36 cellular contexts compared by ENCODE assay signal in genomic region chr21:14744368-14744767, GRCh38.
"Had no signal": no experiment of that assay in that cellular context is flagged by ENCODE, and none has a peak within 500 bp of the region (broad histone marks: within the 10 kb centered on the region; RNA-seq: fewer than 3 reads in every experiment).

No MANE protein-coding gene starts in this region.

- H3K4me1 Mint-ChIP-seq: activated B cell treated with CpG ODN at 0.5 μM for 24 hours; activated naive CD4-positive, alpha-beta T cell treated with anti-CD3 and anti-CD28 coated beads, Interleukin-2, amount 10 ng/mL, durations not matched to agents 7 days and 5 days; activated naive CD4-positive, alpha-beta T cell treated with anti-CD3 and anti-CD28 coated beads, Interleukin-2, amount 50 U/mL, for 24 hours; activated naive CD8-positive, alpha-beta T cell treated with anti-CD3 and anti-CD28 coated beads, Interleukin-2, amount 50 U/mL, for 24 hours; brain had no signal

- H3K9me3 Mint-ChIP-seq: activated naive CD8-positive, alpha-beta T cell treated with anti-CD3 and anti-CD28 coated beads, Interleukin-2, amount 50 U/mL, for 24 hours; activated T-cell treated with anti-CD3 and anti-CD28 coated beads, Interleukin-2, amount 50 U/mL, for 24 hours had no signal

- DNase-seq: activated B cell treated with CpG ODN at 0.5 μM for 24 hours; activated CD4-positive, alpha-beta memory T cell treated with anti-CD3 and anti-CD28 coated beads, Interleukin-2, amount 10 ng/mL, durations not matched to agents 7 days and 5 days; activated CD4-positive, alpha-beta T cell treated with anti-CD3 and anti-CD28 coated beads for 4 hours; activated CD4-positive, alpha-beta T cell treated with anti-CD3 and anti-CD28 coated beads, Interleukin-2, amount 10 ng/mL, durations not matched to agents 24 days and 14 days; activated CD4-positive, alpha-beta T cell treated with anti-CD3 and anti-CD28 coated beads, Interleukin-2, amount 50 U/mL, for 1 hour; activated CD4-positive, alpha-beta T cell treated with anti-CD3 and anti-CD28 coated beads, Interleukin-2, amount 50 U/mL, for 48 hours; activated CD4-positive, CD25-positive, alpha-beta regulatory T cell treated with anti-CD3 and anti-CD28 coated beads, Interleukin-2, amount 50 U/mL, for 72 hours; activated CD8-positive, alpha-beta memory T cell treated with anti-CD3 and anti-CD28 coated beads for 24 hours; activated CD8-positive, alpha-beta memory T cell treated with anti-CD3 and anti-CD28 coated beads, Interleukin-2, amount 10 ng/mL, durations not matched to agents 7 days and 5 days; activated CD8-positive, alpha-beta memory T cell treated with anti-CD3 and anti-CD28 coated beads, Interleukin-2, amount 50 U/mL, for 48 hours; activated CD8-positive, alpha-beta T cell treated with anti-CD3 and anti-CD28 coated beads, Interleukin-2, amount 10 ng/mL, durations not matched to agents 7 days and 5 days; activated effector memory CD4-positive, alpha-beta T cell treated with Interleukin-2 at 50 U/mL for 16 hours; activated gamma-delta T cell; activated naive CD4-positive, alpha-beta T cell treated with anti-CD3 and anti-CD28 coated beads, Interleukin-2, amount 10 ng/mL, durations not matched to agents 7 days and 5 days; activated naive CD4-positive, alpha-beta T cell treated with Interleukin-2 at 50 U/mL for 16 hours; activated naive CD8-positive, alpha-beta T cell treated with anti-CD3 and anti-CD28 coated beads, Interleukin-2, amount 10 ng/mL, durations not matched to agents 7 days and 5 days; activated naive CD8-positive, alpha-beta T cell treated with anti-CD3 and anti-CD28 coated beads, Interleukin-2, amount 50 U/mL, for 24 hours; activated T-cell treated with anti-CD3 and anti-CD28 coated beads, Interleukin-2, amount 50 U/mL, for 24 hours; activated T-cell treated with anti-CD3 and anti-CD28 coated beads, Interleukin-2, amount 50 U/mL, for 48 hours; amygdala; anterior cingulate cortex; caudate nucleus; T-helper 1 cell; T-helper 2 cell; T-helper 9 cell had no signal

- FAIRE-seq: bronchial epithelial cell, TTC549 had no signal

- H3K36me3 ChIP-seq: ascending aorta, cardiac muscle cell had no signal

- H3K27me3 ChIP-seq: ascending aorta, cardiac muscle cell had no signal

- H3K27me3 Mint-ChIP-seq: activated B cell treated with CpG ODN at 0.5 μM for 24 hours; activated naive CD4-positive, alpha-beta T cell treated with anti-CD3 and anti-CD28 coated beads, Interleukin-2, amount 10 ng/mL, durations not matched to agents 7 days and 5 days; activated naive CD8-positive, alpha-beta T cell; activated T-cell treated with anti-CD3 and anti-CD28 coated beads, Interleukin-2, amount 50 U/mL, for 24 hours; brain had no signal

- ATAC-seq: activated CD8-positive, alpha-beta memory T cell treated with anti-CD3 and anti-CD28 coated beads, Interleukin-2, amount 10 ng/mL, durations not matched to agents 7 days and 5 days; activated CD8-positive, alpha-beta T cell treated with anti-CD3 and anti-CD28 coated beads, Interleukin-2, amount 10 ng/mL, durations not matched to agents 7 days and 5 days; activated naive CD8-positive, alpha-beta T cell treated with anti-CD3 and anti-CD28 coated beads, Interleukin-2, amount 50 U/mL, for 24 hours had no signal

- H3K36me3 Mint-ChIP-seq: activated naive CD8-positive, alpha-beta T cell; brain had no signal

- H3K4me1 ChIP-seq: ascending aorta had no signal

- H3K4me3 ChIP-seq: ascending aorta, cardiac muscle cell had no signal

- H3K9me3 ChIP-seq: ascending aorta had no signal

- H3K27ac Mint-ChIP-seq: activated B cell treated with CpG ODN at 0.5 μM for 24 hours; activated CD4-positive, alpha-beta memory T cell treated with anti-CD3 and anti-CD28 coated beads, Interleukin-2, amount 10 ng/mL, durations not matched to agents 7 days and 5 days; activated CD4-positive, alpha-beta T cell treated with anti-CD3 and anti-CD28 coated beads, Interleukin-2, amount 10 ng/mL, durations not matched to agents 24 days and 14 days; activated CD8-positive, alpha-beta memory T cell treated with anti-CD3 and anti-CD28 coated beads, Interleukin-2, amount 10 ng/mL, durations not matched to agents 7 days and 5 days; activated CD8-positive, alpha-beta T cell treated with anti-CD3 and anti-CD28 coated beads, Interleukin-2, amount 10 ng/mL, durations not matched to agents 7 days and 5 days; activated naive CD4-positive, alpha-beta T cell treated with anti-CD3 and anti-CD28 coated beads, Interleukin-2, amount 10 ng/mL, durations not matched to agents 7 days and 5 days; activated naive CD4-positive, alpha-beta T cell treated with anti-CD3 and anti-CD28 coated beads, Interleukin-2, amount 50 U/mL, for 24 hours; activated naive CD8-positive, alpha-beta T cell; activated naive CD8-positive, alpha-beta T cell treated with anti-CD3 and anti-CD28 coated beads, Interleukin-2, amount 10 ng/mL, durations not matched to agents 7 days and 5 days; activated naive CD8-positive, alpha-beta T cell treated with anti-CD3 and anti-CD28 coated beads, Interleukin-2, amount 50 U/mL, for 24 hours; activated T-cell treated with anti-CD3 and anti-CD28 coated beads, Interleukin-2, amount 50 U/mL, for 24 hours; activated T-helper 2 cell treated with anti-CD3 and anti-CD28 coated beads, Interferon-gamma antibody, Interleukin-2, Interleukin-4, amounts not matched to agents 10 μg/mL and 5 μg/mL and 100 μg/mL, durations not matched to agents 14 hours and 24 hours and 36 hours; brain; T-helper 1 cell treated with Interleukin-12 subunit alpha and Interleukin-12 subunit beta and Interleukin-4 antibody, amounts not matched to agents 30 μg/mL and 1 μg/mL, for 36 hours; T-helper 2 cell treated with Interferon-gamma antibody and Interleukin-4, amounts not matched to agents 5 μg/mL and 100 μg/mL, for 36 hours had no signal

- H3K4me3 Mint-ChIP-seq: activated B cell treated with CpG ODN at 0.5 μM for 24 hours; activated CD4-positive, alpha-beta memory T cell treated with anti-CD3 and anti-CD28 coated beads, Interleukin-2, amount 10 ng/mL, durations not matched to agents 7 days and 5 days; activated CD4-positive, alpha-beta T cell treated with anti-CD3 and anti-CD28 coated beads, Interleukin-2, amount 10 ng/mL, durations not matched to agents 24 days and 14 days; activated CD8-positive, alpha-beta memory T cell treated with anti-CD3 and anti-CD28 coated beads, Interleukin-2, amount 10 ng/mL, durations not matched to agents 7 days and 5 days; activated CD8-positive, alpha-beta T cell treated with anti-CD3 and anti-CD28 coated beads, Interleukin-2, amount 10 ng/mL, durations not matched to agents 7 days and 5 days; activated naive CD4-positive, alpha-beta T cell treated with anti-CD3 and anti-CD28 coated beads, Interleukin-2, amount 10 ng/mL, durations not matched to agents 7 days and 5 days; activated naive CD4-positive, alpha-beta T cell treated with anti-CD3 and anti-CD28 coated beads, Interleukin-2, amount 50 U/mL, for 24 hours; activated naive CD8-positive, alpha-beta T cell; activated naive CD8-positive, alpha-beta T cell treated with anti-CD3 and anti-CD28 coated beads, Interleukin-2, amount 10 ng/mL, durations not matched to agents 7 days and 5 days; activated naive CD8-positive, alpha-beta T cell treated with anti-CD3 and anti-CD28 coated beads, Interleukin-2, amount 50 U/mL, for 24 hours; activated T-cell treated with anti-CD3 and anti-CD28 coated beads, Interleukin-2, amount 50 U/mL, for 24 hours; brain; T-helper 1 cell treated with Interleukin-12 subunit alpha and Interleukin-12 subunit beta and Interleukin-4 antibody, amounts not matched to agents 30 μg/mL and 1 μg/mL, for 36 hours; T-helper 2 cell treated with Interferon-gamma antibody and Interleukin-4, amounts not matched to agents 5 μg/mL and 100 μg/mL, for 36 hours had no signal

- H3K27ac ChIP-seq: ascending aorta, cardiac muscle cell, VCaP had no signal
